ENCODE assay signal across 2 cellular contexts in genomic region chr10:32237644-32238345, GRCh38.
TF ChIP-seq lines count a peak whose summit lies in the region.

No MANE protein-coding gene starts in this region.

TF ChIP-seq in IMR-90, 13 proteins besides CTCF, POLR2A, EP300 and RAD21:
- TF ChIP-seq FOS (IDR thresholded peaks at IDR 0.05; ENCODE audit: low read depth, low read length) (peak; percentile 40; the same call in 1 of the 2 replicates), SMC3 (IDR thresholded peaks at IDR 0.05; ENCODE audit: low read depth, low read length) (no peak)

TF ChIP-seq in endothelial cell of umbilical vein, 7 proteins besides CTCF, POLR2A, EP300 and RAD21:
- no peak for TF ChIP-seq MYC (IDR thresholded peaks at IDR 0.05; ENCODE audit: low read depth, low read length)
- TF ChIP-seq EZH2 (IDR thresholded peaks at IDR 0.05; ENCODE audit: borderline replicate concordance, low read depth, low read length, severe bottlenecking), result no peak
- TF ChIP-seq FOS (IDR thresholded peaks at IDR 0.05; ENCODE audit: borderline replicate concordance, insufficient read depth, low read length), result peak; percentile 31
